In genomic region chr17:76561332-76561731, GRCh38 we compare ENCODE assay signal across 12 cellular contexts. TPM values are rescaled to one million over a fixed set of nuclear protein-coding genes. Genes with fewer than 3 reads are reported as not detected.
DNase-seq lines count a peak whose midpoint lies in the region; ATAC-seq and TF ChIP-seq lines count a peak whose summit lies in the region.
"Had no signal": no experiment of that assay in that cellular context is flagged by ENCODE, and none has a peak within 500 bp of the region (broad histone marks: within the 10 kb centered on the region; RNA-seq: fewer than 3 reads in every experiment).

No MANE protein-coding gene starts in this region.

- H3K4me3 Mint-ChIP-seq in activated T-cell treated with anti-CD3 and anti-CD28 coated beads, Interleukin-2, amount 50 U/mL, for 4 hours = peak overlapping the region; percentile 99
- H3K4me3 Mint-ChIP-seq in WTC11 = 0 out of 2 replicates have a peak overlapping the region, but pooled peaks have one; percentile 97

- POLR2A ChIA-PET in WTC11 (lab: Charles Lee) = no interaction called here

- H3K4me1 Mint-ChIP-seq in activated T-cell treated with anti-CD3 and anti-CD28 coated beads, Interleukin-2, amount 50 U/mL, for 4 hours (ENCODE audit: low read depth) = peaks cover 67% of the 10 kb centered on the region
- peaks cover 52% of the 10 kb centered on the region for H3K4me1 Mint-ChIP-seq in WTC11

- peaks cover 5 to 65% (median 22%) of the 10 kb centered on the region in 3 donors for H3K4me1 ChIP-seq in gastroesophageal sphincter
- peaks cover 39 to 70% (median 49%) of the 10 kb centered on the region in 4 donors for H3K4me1 ChIP-seq in stomach
- peaks cover 31% of the 10 kb centered on the region for H3K4me1 ChIP-seq in mucosa of descending colon (ENCODE audit: low read depth)

- H3K27me3 ChIP-seq in gastroesophageal sphincter (no peaks in the 10 kb centered on the region), stomach (no peaks in the 10 kb centered on the region)

- H3K9me3 ChIP-seq in gastroesophageal sphincter = no peaks in the 10 kb centered on the region
- no peaks in the 10 kb centered on the region for H3K9me3 ChIP-seq in stomach
- no peaks in the 10 kb centered on the region for H3K9me3 ChIP-seq in mucosa of descending colon

- TF ChIP-seq CTCF in WTC11 (IDR thresholded peaks at IDR 0.05) (no peak), gastroesophageal sphincter (IDR thresholded peaks at IDR 0.05) (no peak), stomach (IDR thresholded peaks at IDR 0.05) (no peak), mucosa of descending colon (IDR thresholded peaks at IDR 0.05) (no peak)

- intact Hi-C loops in stomach (cut with DNase I; ENCODE audit: low total_unique reads) (no loop called here), mucosa of descending colon (cut with DNase I, micrococcal nuclease) (no loop called here)

- no peak overlapping the region for H3K4me3 ChIP-seq in gastroesophageal sphincter
- peak overlapping the region in 2 of 4 donors; percentile 17 to 86 for H3K4me3 ChIP-seq in stomach
- no peak overlapping the region for H3K4me3 ChIP-seq in mucosa of descending colon

- no peak for DNase-seq in activated T-cell treated with anti-CD3 and anti-CD28 coated beads, Interleukin-2, amount 50 U/mL, for 4 hours
- no peak for DNase-seq in activated T-cell treated with anti-CD3 and anti-CD28 coated beads, Interleukin-2, amount 50 U/mL, for 1 hour
- DNase-seq in WTC11 (ENCODE audit: low spot score) = no peak
- no peak for DNase-seq in stomach
- DNase-seq in GM19238 (ENCODE audit: insufficient read length, low spot score) = no peak
- no peak for DNase-seq in activated gamma-delta T cell (lab: John Stamatoyannopoulos, UW)
- DNase-seq in mucosa of descending colon = no peak
- DNase-seq: activated effector memory CD4-positive, alpha-beta T cell treated with Interleukin-2 at 50 U/mL for 16 hours; NCI-H1092; Right ventricle myocardium superior had no signal

- TF ChIP-seq POLR2A in gastroesophageal sphincter (IDR thresholded peaks at IDR 0.05) (no peak), stomach (IDR thresholded peaks at IDR 0.05) (no peak)

- TF ChIP-seq EP300 in gastroesophageal sphincter (IDR thresholded peaks at IDR 0.05) (no peak), stomach (IDR thresholded peaks at IDR 0.05) (no peak)

- peaks cover 57% of the 10 kb centered on the region for H3K36me3 Mint-ChIP-seq in activated T-cell treated with anti-CD3 and anti-CD28 coated beads, Interleukin-2, amount 50 U/mL, for 4 hours (ENCODE audit: insufficient read depth)
- H3K36me3 Mint-ChIP-seq in WTC11 = peaks cover 76% of the 10 kb centered on the region

- peaks cover 0 to 42% of the 10 kb centered on the region in 2 donors for H3K36me3 ChIP-seq in gastroesophageal sphincter
- peaks cover 11 to 50% (median 40%) of the 10 kb centered on the region in 4 donors for H3K36me3 ChIP-seq in stomach
- H3K36me3 ChIP-seq in mucosa of descending colon (ENCODE audit: low read depth) = no peaks in the 10 kb centered on the region

- ATAC-seq in activated T-cell treated with anti-CD3 and anti-CD28 coated beads, Interleukin-2, amount 50 U/mL, for 4 hours = no peak
- ATAC-seq in WTC11 (no peak), gastroesophageal sphincter (no peak), mucosa of descending colon (no peak)

- H3K27ac ChIP-seq in gastroesophageal sphincter (peak overlapping the region in 3 of 4 donors; percentile 25 to 58 (median 42)), stomach (peak overlapping the region in 4 of 5 donors; percentile 32 to 91 (median 64))

- peak overlapping the region; percentile 43; the same call in 1 of the 2 replicates for H3K27ac Mint-ChIP-seq in WTC11

- CTCF ChIA-PET in WTC11 (lab: Charles Lee) = interaction anchor here (0.9 to 1.6 kb wide), 3 partner anchors 63 to 147 kb away, joined by 3 to 6 read pairs (median 4); no protein-coding TSS in a partner anchor

- 42 to 76% methylated on average over 4 to 6 of the region's 7 CpGs for WGBS in gastroesophageal sphincter (ENCODE audit: low coverage in 1 of 2), 2 donors
- WGBS in stomach, 5 donors = 37 to 45% (median 41%) methylated on average over 7 of the region's 7 CpGs

- no peaks in the 10 kb centered on the region for H3K9me3 Mint-ChIP-seq in activated T-cell treated with anti-CD3 and anti-CD28 coated beads, Interleukin-2, amount 50 U/mL, for 4 hours
- no peaks in the 10 kb centered on the region for H3K9me3 Mint-ChIP-seq in WTC11

- H3K27me3 Mint-ChIP-seq in activated T-cell treated with anti-CD3 and anti-CD28 coated beads, Interleukin-2, amount 50 U/mL, for 4 hours (ENCODE audit: low read depth) = no peaks in the 10 kb centered on the region
- no peaks in the 10 kb centered on the region for H3K27me3 Mint-ChIP-seq in WTC11 (ENCODE audit: low read depth)

TF ChIP-seq in WTC11, 78 proteins besides CTCF, POLR2A, EP300 and RAD21 (continues in another document):
- TF ChIP-seq ETV6 (CRISPR knock-in tag; IDR thresholded peaks at IDR 0.05) (no peak), CREM (CRISPR knock-in tag; IDR thresholded peaks at IDR 0.05) (no peak), PREB (CRISPR knock-in tag; IDR thresholded peaks at IDR 0.05; ENCODE audit: borderline replicate concordance) (no peak), CREB1 (CRISPR knock-in tag; IDR thresholded peaks at IDR 0.05) (no peak), AR (CRISPR knock-in tag; IDR thresholded peaks at IDR 0.05) (no peak), ZNF425 (CRISPR knock-in tag; conservative IDR thresholded peaks at IDR 0.05) (no peak), CBFB (CRISPR knock-in tag; IDR thresholded peaks at IDR 0.05; ENCODE audit: low read depth) (no peak)

RNA-seq across cellular contexts. Expression of gene PRCD, which starts 21.5 kb away (rescaled TPM):
- total RNA-seq in activated T-cell treated with anti-CD3 and anti-CD28 coated beads, Interleukin-2, amount 50 U/mL, for 4 hours = not detected
- 2.7 to 4.5 TPM (median 4.0 TPM) in 3 replicates for total RNA-seq in WTC11 (2021)
- 10 to 100 TPM in 1 of 4 donors, 1 to 10 TPM in 2, under 1 TPM in 1; 0.57 to 11.2 (median 2.3) TPM for total RNA-seq in gastroesophageal sphincter
- 1 to 10 TPM in 1 of 5 donors, under 1 TPM in 1, not detected in 3; 0.72 to 5.7 TPM for total RNA-seq in stomach
- 10 to 100 TPM in 1 of 3 donors, 1 to 10 TPM in 2; 3.6 to 12.2 (median 4.2) TPM for polyA plus RNA-seq in stomach
- total RNA-seq in mucosa of descending colon = 1 to 10 TPM; 1.0 to 4.8 (median 1.6) TPM

RNA-seq across cellular contexts. Expression of gene CYGB, which starts 23.8 kb away (rescaled TPM):
- not detected for total RNA-seq in activated T-cell treated with anti-CD3 and anti-CD28 coated beads, Interleukin-2, amount 50 U/mL, for 4 hours
- total RNA-seq in WTC11 (2021) = 3.6 to 5.3 TPM (median 5.1 TPM) in 3 replicates
- 10 to 100 TPM; 12.6 to 23.2 (median 18.8) TPM for total RNA-seq in gastroesophageal sphincter
- total RNA-seq in stomach = 10 to 100 TPM in 3 of 5 donors, 1 to 10 TPM in 1, not detected in 1; 6.8 to 40.4 (median 28.4) TPM
- 100 to 1,000 TPM in 1 of 3 donors, 10 to 100 TPM in 1, 1 to 10 TPM in 1; 9.9 to 101 (median 65.1) TPM for polyA plus RNA-seq in stomach
- total RNA-seq in mucosa of descending colon = 10 to 100 TPM; 10.6 to 24.0 (median 15.1) TPM

RNA-seq across cellular contexts. Expression of gene ST6GALNAC2, which starts 24.3 kb away (rescaled TPM):
- not detected for total RNA-seq in activated T-cell treated with anti-CD3 and anti-CD28 coated beads, Interleukin-2, amount 50 U/mL, for 4 hours
- total RNA-seq in WTC11 (2021) (0.30 TPM in 1 of 3 replicates, not detected in the others), gastroesophageal sphincter (10 to 100 TPM in 2 of 4 donors, 1 to 10 TPM in 2; 5.4 to 27.1 (median 10.6) TPM), stomach (10 to 100 TPM in 2 of 5 donors, 1 to 10 TPM in 3; 1.2 to 17.8 (median 3.6) TPM), mucosa of descending colon (10 to 100 TPM in 1 of 3 donors, 1 to 10 TPM in 2; 3.7 to 11.1 (median 4.3) TPM)
- 10 to 100 TPM in 1 of 3 donors, 1 to 10 TPM in 2; 3.9 to 17.1 (median 5.5) TPM for polyA plus RNA-seq in stomach
- total RNA-seq: H1 had no signal
